25 cellular contexts compared by ENCODE assay signal in genomic region chr2:224657349-224657748, GRCh38. TPM values are rescaled to one million over a fixed set of nuclear protein-coding genes. Genes with fewer than 3 reads are reported as not detected.
"Had no signal": no experiment of that assay in that cellular context is flagged by ENCODE, and none has a peak within 500 bp of the region (broad histone marks: within the 10 kb centered on the region; RNA-seq: fewer than 3 reads in every experiment).

No MANE protein-coding gene starts in this region.

- H3K4me3 ChIP-seq: cardiac muscle cell, heart left ventricle, upper lobe of left lung had no signal

- H3K27ac ChIP-seq: cardiac muscle cell, epithelial cell of prostate, heart left ventricle, parathyroid adenoma, upper lobe of left lung had no signal

- H3K36me3 ChIP-seq: cardiac muscle cell, heart left ventricle, upper lobe of left lung had no signal

- H3K27me3 Mint-ChIP-seq: activated CD4-positive, alpha-beta T cell treated with anti-CD3 and anti-CD28 coated beads, Interleukin-2, amount 10 ng/mL, durations not matched to agents 24 days and 14 days had no signal

- H3K4me1 Mint-ChIP-seq: activated CD4-positive, alpha-beta T cell treated with anti-CD3 and anti-CD28 coated beads, Interleukin-2, amount 10 ng/mL, durations not matched to agents 24 days and 14 days; activated naive CD8-positive, alpha-beta T cell treated with anti-CD3 and anti-CD28 coated beads, Interleukin-2, amount 50 U/mL, for 24 hours; endodermal cell had no signal

- H3K9me3 ChIP-seq: upper lobe of left lung had no signal

- ATAC-seq: activated CD4-positive, CD25-positive, alpha-beta regulatory T cell treated with anti-CD3 and anti-CD28 coated beads, Interleukin-2, amount 50 U/mL, for 24 hours; activated CD8-positive, alpha-beta T cell treated with anti-CD3 and anti-CD28 coated beads for 36 hours; activated naive CD8-positive, alpha-beta T cell treated with anti-CD3 and anti-CD28 coated beads, Interleukin-2, amount 50 U/mL, for 24 hours; heart left ventricle; left cardiac atrium; natural killer cell treated with Interleukin-12 subunit alpha and Interleukin-12 subunit beta and Interleukin-15 and Interleukin-18, amount 100 ng/mL, for 72 hours; right cardiac atrium; stimulated activated naive CD8-positive, alpha-beta T cell treated with anti-CD3 and anti-CD28 coated beads, Interleukin-15, Interleukin-2, amounts not matched to agents 100 U/mL and 50 U/mL, for 24 hours had no signal

- H3K36me3 Mint-ChIP-seq: natural killer cell treated with Interleukin-12 subunit alpha and Interleukin-12 subunit beta and Interleukin-15 and Interleukin-18, amount 100 ng/mL, for 72 hours had no signal

- H3K9me3 Mint-ChIP-seq: activated CD8-positive, alpha-beta T cell treated with anti-CD3 and anti-CD28 coated beads for 36 hours; activated naive CD8-positive, alpha-beta T cell treated with anti-CD3 and anti-CD28 coated beads, Interleukin-2, amount 50 U/mL, for 24 hours; natural killer cell treated with Interleukin-12 subunit alpha and Interleukin-12 subunit beta and Interleukin-15 and Interleukin-18, amount 100 ng/mL, for 72 hours had no signal

- DNase-seq: activated CD4-positive, alpha-beta T cell treated with anti-CD3 and anti-CD28 coated beads, Interleukin-2, amount 10 ng/mL, durations not matched to agents 24 days and 14 days; activated CD8-positive, alpha-beta T cell treated with anti-CD3 and anti-CD28 coated beads for 36 hours; activated gamma-delta T cell; activated naive CD4-positive, alpha-beta T cell treated with anti-CD3 and anti-CD28 coated beads, Interleukin-2, amount 50 U/mL, for 16 hours; activated naive CD8-positive, alpha-beta T cell treated with anti-CD3 and anti-CD28 coated beads, Interleukin-2, amount 50 U/mL, for 24 hours; cortex of kidney; endodermal cell; heart left ventricle; islet precursor cell; left cardiac atrium; right cardiac atrium; stimulated activated CD4-positive, alpha-beta T cell treated with anti-CD3 and anti-CD28 coated beads, Interleukin-12 subunit alpha, Interleukin-12 subunit beta, amount 100 ng/mL, for 4 hours; stimulated activated CD4-positive, alpha-beta T cell treated with anti-CD3 and anti-CD28 coated beads, Interleukin-4, amount 100 ng/mL, for 4 hours; stimulated activated naive CD8-positive, alpha-beta T cell treated with anti-CD3 and anti-CD28 coated beads, Interleukin-15, Interleukin-2, amounts not matched to agents 100 U/mL and 50 U/mL, for 24 hours; upper lobe of left lung had no signal

- H3K27me3 ChIP-seq: cardiac muscle cell, upper lobe of left lung had no signal

- H3K4me3 Mint-ChIP-seq: activated CD4-positive, alpha-beta T cell treated with anti-CD3 and anti-CD28 coated beads, Interleukin-2, amount 10 ng/mL, durations not matched to agents 24 days and 14 days; activated CD8-positive, alpha-beta T cell treated with anti-CD3 and anti-CD28 coated beads for 36 hours; activated naive CD8-positive, alpha-beta T cell treated with anti-CD3 and anti-CD28 coated beads, Interleukin-2, amount 50 U/mL, for 24 hours; activated T-helper 1 cell treated with anti-CD3 and anti-CD28 coated beads, Interleukin-12 subunit alpha, Interleukin-12 subunit beta, Interleukin-2, Interleukin-4 antibody, amounts not matched to agents 30 ng/mL and 10 ng/mL and 1 ng/mL, durations not matched to agents 14 hours and 24 hours and 36 hours; endodermal cell; natural killer cell treated with Interleukin-12 subunit alpha and Interleukin-12 subunit beta and Interleukin-15 and Interleukin-18, amount 100 ng/mL, for 72 hours had no signal

- H3K27ac Mint-ChIP-seq: activated CD4-positive, alpha-beta T cell treated with anti-CD3 and anti-CD28 coated beads, Interleukin-2, amount 10 ng/mL, durations not matched to agents 24 days and 14 days; activated CD8-positive, alpha-beta T cell treated with anti-CD3 and anti-CD28 coated beads for 36 hours; activated naive CD8-positive, alpha-beta T cell treated with anti-CD3 and anti-CD28 coated beads, Interleukin-2, amount 50 U/mL, for 24 hours; activated T-helper 1 cell treated with anti-CD3 and anti-CD28 coated beads, Interleukin-12 subunit alpha, Interleukin-12 subunit beta, Interleukin-2, Interleukin-4 antibody, amounts not matched to agents 30 ng/mL and 10 ng/mL and 1 ng/mL, durations not matched to agents 14 hours and 24 hours and 36 hours; endodermal cell; natural killer cell treated with Interleukin-12 subunit alpha and Interleukin-12 subunit beta and Interleukin-15 and Interleukin-18, amount 100 ng/mL, for 72 hours had no signal

- H3K4me1 ChIP-seq: heart left ventricle, parathyroid adenoma, upper lobe of left lung had no signal

RNA-seq across cellular contexts. Expression of gene CCDC195, which starts 58.8 kb away (rescaled TPM):
- total RNA-seq: activated CD4-positive, alpha-beta T cell treated with anti-CD3 and anti-CD28 coated beads, Interleukin-2, amount 10 ng/mL, durations not matched to agents 24 days and 14 days; activated CD8-positive, alpha-beta T cell treated with anti-CD3 and anti-CD28 coated beads for 36 hours; activated T-helper 1 cell treated with anti-CD3 and anti-CD28 coated beads, Interleukin-12 subunit alpha, Interleukin-12 subunit beta, Interleukin-2, Interleukin-4 antibody, amounts not matched to agents 30 ng/mL and 10 ng/mL and 1 ng/mL, durations not matched to agents 14 hours and 24 hours and 36 hours; cardiac muscle cell; cerebellum; endodermal cell; heart left ventricle; left cardiac atrium; liver; natural killer cell treated with Interleukin-12 subunit alpha and Interleukin-12 subunit beta and Interleukin-15 and Interleukin-18, amount 100 ng/mL, for 72 hours; pulmonary artery endothelial cell; right cardiac atrium; subcutaneous adipose tissue; upper lobe of left lung had no signal
- polyA plus RNA-seq: cardiac muscle cell, heart left ventricle, liver, right cardiac atrium had no signal
